ENCODE assay signal across 18 cellular contexts in the genomic region with DNA sequence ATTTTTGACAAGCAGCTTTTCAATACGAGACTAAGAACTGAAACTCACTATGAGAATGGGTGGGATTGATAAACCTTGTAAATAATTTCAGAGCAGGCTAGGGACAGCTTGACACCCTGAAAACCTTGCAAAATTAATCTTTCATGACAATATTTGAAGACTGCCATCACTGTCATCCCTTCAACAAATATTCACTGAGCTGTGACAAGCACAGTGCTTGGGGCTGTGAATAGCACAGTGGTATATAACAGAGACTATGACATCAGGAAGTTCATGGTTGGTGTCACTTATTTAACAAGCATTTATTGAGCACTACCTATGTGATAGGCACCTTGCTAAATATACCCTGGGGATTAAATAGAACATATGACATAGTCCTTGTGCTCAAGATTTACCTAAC.
DNase-seq lines count a peak whose midpoint lies in the region; ATAC-seq and TF ChIP-seq lines count a peak whose summit lies in the region.
"Had no signal": no experiment of that assay in that cellular context is flagged by ENCODE, and none has a peak within 500 bp of the region (broad histone marks: within the 10 kb centered on the region; RNA-seq: fewer than 3 reads in every experiment).

No MANE protein-coding gene starts in this region.

- peak; percentile 13 for DNase-seq in NCI-H69 (lab: John Stamatoyannopoulos, UW)
- DNase-seq in HEK293T (ENCODE audit: extremely low spot score), result no peak
- DNase-seq in glomerular visceral epithelial cell (ENCODE audit: extremely low spot score), result no peak
- DNase-seq in spleen, result no peak
- DNase-seq in cerebellar cortex (ENCODE audit: low spot score), result no peak
- DNase-seq: brain microvascular endothelial cell; CD8-positive, alpha-beta memory T cell; hypothalamus; IMR-90; natural killer cell; NCI-H1694; SK-N-SH; stimulated activated CD4-positive, alpha-beta T cell treated with anti-CD3 and anti-CD28 coated beads, Interleukin-2, amount 100 ng/mL, for 24 hours had no signal

- H3K27me3 ChIP-seq in spleen (replicated peaks in 1 of 7), result no peaks in the 10 kb centered on the region
- H3K27me3 ChIP-seq: brain microvascular endothelial cell had no signal

- CTCF ChIA-PET in HEK293T (lab: Yijun Ruan, JAX), result no interaction called here

- no peak for TF ChIP-seq CTCF in spleen (IDR thresholded peaks at IDR 0.05 in 8 of 11, conservative IDR thresholded peaks at IDR 0.05 in 3 of 11)

- no peak overlapping the region for H3K4me3 ChIP-seq in spleen
- H3K4me3 ChIP-seq: GM23338 had no signal

- H3K27ac ChIP-seq in spleen, result no peak overlapping the region
- H3K27ac ChIP-seq: brain microvascular endothelial cell, HL-60 had no signal

- ATAC-seq in GM18517 (IDR thresholded peaks at IDR 0.05; ENCODE audit: unreplicated experiment) (peak; percentile 55), GM19452 (IDR thresholded peaks at IDR 0.05; ENCODE audit: unreplicated experiment) (peak; percentile 56), HG02938 (IDR thresholded peaks at IDR 0.05; ENCODE audit: unreplicated experiment) (peak; percentile 54)
- ATAC-seq: GM23338, natural killer cell had no signal

- intact Hi-C loops in spleen (cut with DNase I; ENCODE audit: low total_unique reads), result no loop called here

- no peaks in the 10 kb centered on the region for H3K4me1 ChIP-seq in spleen

- H3K36me3 ChIP-seq in spleen, result no peaks in the 10 kb centered on the region
- H3K36me3 ChIP-seq: brain microvascular endothelial cell had no signal

- peaks cover 0 to 5% (median 0%) of the 10 kb centered on the region in 8 donors for H3K9me3 ChIP-seq in spleen
- H3K9me3 ChIP-seq: SK-N-SH had no signal

- no peak for TF ChIP-seq POLR2A in spleen (IDR thresholded peaks at IDR 0.05)

- 69 to 88% (median 78%) methylated on average over 1 of the region's 1 CpG for WGBS in spleen, 5 donors

- POLR2A ChIA-PET in HEK293T (lab: Yijun Ruan, JAX), result no interaction called here

TF ChIP-seq in HEK293T, 16 proteins besides CTCF, POLR2A, EP300 and RAD21:
- TF ChIP-seq ARNT (IDR thresholded peaks at IDR 0.05) (no peak), TARDBP (IDR thresholded peaks at IDR 0.05) (no peak), LEF1 (IDR thresholded peaks at IDR 0.05; ENCODE audit: borderline replicate concordance) (no peak), FOXK2 (IDR thresholded peaks at IDR 0.05) (no peak), SP1 (IDR thresholded peaks at IDR 0.05) (no peak), HDGF (IDR thresholded peaks at IDR 0.05; ENCODE audit: borderline replicate concordance) (no peak), L3MBTL2 (conservative IDR thresholded peaks at IDR 0.05) (no peak), ELF4 (IDR thresholded peaks at IDR 0.05) (no peak), CTBP1 (IDR thresholded peaks at IDR 0.05; ENCODE audit: borderline replicate concordance) (no peak), NFRKB (IDR thresholded peaks at IDR 0.05) (no peak), BHLHE40 (IDR thresholded peaks at IDR 0.05; ENCODE audit: borderline replicate concordance) (no peak), FOXM1 (IDR thresholded peaks at IDR 0.05; ENCODE audit: borderline replicate concordance) (no peak), ZNF384 (IDR thresholded peaks at IDR 0.05) (no peak)
- TF ChIP-seq, protein P1, sequence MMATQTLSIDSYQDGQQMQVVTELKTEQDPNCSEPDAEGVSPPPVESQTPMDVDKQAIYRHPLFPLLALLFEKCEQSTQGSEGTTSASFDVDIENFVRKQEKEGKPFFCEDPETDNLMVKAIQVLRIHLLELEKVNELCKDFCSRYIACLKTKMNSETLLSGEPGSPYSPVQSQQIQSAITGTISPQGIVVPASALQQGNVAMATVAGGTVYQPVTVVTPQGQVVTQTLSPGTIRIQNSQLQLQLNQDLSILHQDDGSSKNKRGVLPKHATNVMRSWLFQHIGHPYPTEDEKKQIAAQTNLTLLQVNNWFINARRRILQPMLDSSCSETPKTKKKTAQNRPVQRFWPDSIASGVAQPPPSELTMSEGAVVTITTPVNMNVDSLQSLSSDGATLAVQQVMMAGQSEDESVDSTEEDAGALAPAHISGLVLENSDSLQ (IDR thresholded peaks at IDR 0.05), result no peak
